1 cellular context compared by ENCODE assay signal in genomic region chr7:1236132-1236655, GRCh38.
TF ChIP-seq lines count a peak whose summit lies in the region.

No MANE protein-coding gene starts in this region.

TF ChIP-seq in endothelial cell of umbilical vein, 7 proteins besides CTCF, POLR2A, EP300 and RAD21:
- TF ChIP-seq MYC (IDR thresholded peaks at IDR 0.05; ENCODE audit: low read depth, low read length) (no peak), EZH2 (IDR thresholded peaks at IDR 0.05; ENCODE audit: borderline replicate concordance, low read depth, low read length, severe bottlenecking) (peak; percentile 4)
